ENCODE assay signal across 30 cellular contexts in the genomic region with DNA sequence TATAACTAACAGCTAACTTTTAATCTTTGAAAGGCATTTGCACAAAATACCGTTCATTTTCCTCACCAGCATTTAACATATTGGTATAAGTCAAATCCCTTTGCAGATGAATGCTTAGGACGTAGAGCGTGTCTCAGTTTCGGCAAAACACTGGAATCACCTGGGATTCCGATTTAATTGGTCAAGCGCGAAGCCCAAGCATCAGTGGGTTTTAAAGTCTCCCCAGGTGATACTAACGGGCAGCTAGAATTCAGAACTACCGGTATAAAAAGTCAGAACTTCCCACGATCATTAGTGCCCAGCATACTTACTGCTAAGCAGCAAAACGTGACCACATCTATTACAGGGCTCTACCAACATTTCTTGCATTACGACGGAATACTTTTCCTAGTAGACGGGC. TPM values are rescaled to one million over a fixed set of nuclear protein-coding genes. Genes with fewer than 3 reads are reported as not detected.
DNase-seq lines count a peak whose midpoint lies in the region; ATAC-seq, FAIRE-seq and TF ChIP-seq lines count a peak whose summit lies in the region.
"Had no signal": no experiment of that assay in that cellular context is flagged by ENCODE, and none has a peak within 500 bp of the region (broad histone marks: within the 10 kb centered on the region; RNA-seq: fewer than 3 reads in every experiment).

No MANE protein-coding gene starts in this region.

- CTCF ChIA-PET in HEK293 (lab: Yijun Ruan, JAX) (interaction anchor here (0.7 to 1.6 kb wide), 3 partner anchors 18 to 620 kb away, joined by 4 to 13 read pairs (median 4); no protein-coding TSS in a partner anchor), H1 (lab: Charles Lee; ENCODE audit: partially characterized antibody) (interaction anchor here (1.2 to 2.0 kb wide), 2 partner anchors 42 to 59 kb away, joined by 3 to 4 read pairs; no protein-coding TSS in a partner anchor)

- no peak for ATAC-seq in HG03196 (IDR thresholded peaks at IDR 0.05; ENCODE audit: unreplicated experiment)
- ATAC-seq: A549 had no signal

- no peak overlapping the region for H3K23ac ChIP-seq in H1 (ENCODE audit: insufficient read length)

- POLR2A ChIA-PET in HEK293 (lab: Yijun Ruan, JAX) (interaction anchor here (1.6 kb wide), 1 partner anchor 67 kb away, joined by 14 read pairs; the partner anchor contains the start of gene MALT1), H1 (lab: Charles Lee; ENCODE audit: partially characterized antibody) (interaction anchor here (1.1 kb wide), 1 partner anchor 11 kb away, joined by 3 read pairs; no protein-coding TSS in a partner anchor)

- H3K4me3 ChIP-seq in HEK293 (ENCODE audit: low read depth, low read length) (no peak overlapping the region), H1 (ENCODE audit: extremely low read depth in 1 of 4, insufficient read depth in 2 of 4, low read depth in 3 of 4, low read length in 4 of 4) (no peak overlapping the region)
- H3K4me3 ChIP-seq: A549, PC-9, SJSA1 had no signal

- H3K9me3 Mint-ChIP-seq in mesothelial cell of epicardium (no peaks in the 10 kb centered on the region), nephron progenitor cell (peaks cover 9% of the 10 kb centered on the region)
- H3K9me3 Mint-ChIP-seq: CD4-positive, alpha-beta memory T cell had no signal

- no peak overlapping the region for H3K56ac ChIP-seq in H1 (replicated peaks; ENCODE audit: insufficient read length, low read depth, low read length)

- no peak overlapping the region for H3K18ac ChIP-seq in H1 (ENCODE audit: extremely low read depth, low read length)

- in situ Hi-C loops in Caki2 (cut with HindIII; ENCODE audit: low pct_unique_long_range_greater_than_20kb, low sequenced_read_pairs), result no loop called here

- H3K36me3 ChIP-seq in HEK293 (ENCODE audit: control insufficient read depth in 2 of 2, insufficient read depth in 1 of 2, low read length in 2 of 2) (no peaks in the 10 kb centered on the region), H1 (ENCODE audit: control insufficient read depth in 2 of 4, insufficient read depth in 4 of 4, low read length in 3 of 4) (no peaks in the 10 kb centered on the region)
- H3K36me3 ChIP-seq: SJSA1 had no signal

- H2BK20ac ChIP-seq in H1 (ENCODE audit: low read length), result no peak overlapping the region

- no peaks in the 10 kb centered on the region for H3K27me3 ChIP-seq in H1 (replicated peaks in 1 of 4; ENCODE audit: control insufficient read depth in 3 of 4, extremely low read depth in 1 of 4, insufficient read depth in 3 of 4, low read length in 3 of 4)
- H3K27me3 ChIP-seq: SJSA1 had no signal

- no peak for TF ChIP-seq EP300 in H1 (IDR thresholded peaks at IDR 0.05; ENCODE audit: borderline replicate concordance in 1 of 2, low read depth in 2 of 2, low read length in 2 of 2)

- H4K8ac ChIP-seq in H1 (ENCODE audit: extremely low read depth, insufficient read depth, low read length), result no peak overlapping the region

- no peak overlapping the region for H3K14ac ChIP-seq in H1 (ENCODE audit: insufficient read length)

- H3K27me3 Mint-ChIP-seq in mesothelial cell of epicardium (ENCODE audit: low read depth), result no peaks in the 10 kb centered on the region
- peaks cover 10% of the 10 kb centered on the region for H3K27me3 Mint-ChIP-seq in nephron progenitor cell (ENCODE audit: low read depth, poor library complexity)
- H3K27me3 Mint-ChIP-seq: CD4-positive, alpha-beta memory T cell had no signal

- H3K79me2 ChIP-seq in H1 (ENCODE audit: control insufficient read depth in 1 of 2, insufficient read depth in 2 of 2, low read length in 2 of 2), result no peaks in the 10 kb centered on the region

- H3K4me3 Mint-ChIP-seq in mesothelial cell of epicardium (no peak overlapping the region), nephron progenitor cell (no peak overlapping the region)

- TF ChIP-seq POLR2A in H1 (IDR thresholded peaks at IDR 0.05; ENCODE audit: control extremely low read depth in 1 of 2, low read depth in 2 of 2, low read length in 2 of 2), result no peak

- H3K4me1 ChIP-seq in HEK293 (ENCODE audit: control insufficient read depth, insufficient read depth, low read length) (peaks cover 30% of the 10 kb centered on the region), H1 (replicated peaks in 1 of 4; ENCODE audit: control insufficient read depth in 3 of 4, insufficient read depth in 4 of 4, low read length in 3 of 4) (peaks cover 0 to 10% (median 3%) of the 10 kb centered on the region in 4 experiments; a peak in 4 of 7 replicates)

- H2BK120ac ChIP-seq in H1 (replicated peaks; ENCODE audit: low read depth, low read length), result no peak overlapping the region

- no peak overlapping the region for H3K4ac ChIP-seq in H1 (replicated peaks; ENCODE audit: insufficient read length, low read depth, low read length)

- no peak overlapping the region; the same call in 1 of the 2 replicates for H2AFZ ChIP-seq in H1 (ENCODE audit: low read length)
- H2AFZ ChIP-seq: PC-9 had no signal

- H3K4me1 Mint-ChIP-seq in mesothelial cell of epicardium (peaks cover 36% of the 10 kb centered on the region), nephron progenitor cell (peaks cover 37% of the 10 kb centered on the region)

- H3K9me3 ChIP-seq in HEK293 (ENCODE audit: control insufficient read depth, insufficient read depth, low read depth, low read length), result no peaks in the 10 kb centered on the region
- H3K9me3 ChIP-seq in H1 (ENCODE audit: insufficient read depth in 2 of 2, low read depth in 1 of 2, low read length in 1 of 2), result no peaks in the 10 kb centered on the region
- H3K9me3 ChIP-seq: A549, SJSA1 had no signal

- H3K9ac ChIP-seq in H1 (replicated peaks in 1 of 4; ENCODE audit: extremely low read depth in 1 of 4, low read depth in 3 of 4, low read length in 3 of 4), result no peak overlapping the region

- no peak for FAIRE-seq in H1 (lab: Jason Lieb, UNC)
- FAIRE-seq: A549, GM12891, HTR-8/SVneo had no signal

- H3K27ac ChIP-seq in HEK293 (ENCODE audit: extremely low read depth, low read depth, low read length) (peak overlapping the region; percentile 45; the same call in 1 of the 2 replicates), H1 (ENCODE audit: low read depth, low read length) (no peak overlapping the region)
- H3K27ac ChIP-seq: PC-9, SJSA1 had no signal

- H3K36me3 Mint-ChIP-seq in mesothelial cell of epicardium (peaks cover 2% of the 10 kb centered on the region), nephron progenitor cell (ENCODE audit: low read depth) (no peaks in the 10 kb centered on the region)
- H3K36me3 Mint-ChIP-seq: CD4-positive, alpha-beta memory T cell had no signal

- no peak overlapping the region for H2BK15ac ChIP-seq in H1 (ENCODE audit: low read length)

- no peaks in the 10 kb centered on the region for H4K20me1 ChIP-seq in H1 (replicated peaks in 1 of 2; ENCODE audit: control insufficient read depth in 1 of 2, insufficient read depth in 2 of 2, low read length in 2 of 2)

- H3K4me2 ChIP-seq in H1 (ENCODE audit: insufficient read depth in 1 of 2, low read depth in 2 of 2, low read length in 2 of 2), result no peak overlapping the region
- H3K4me2 ChIP-seq: PC-9 had no signal

- H3K23me2 ChIP-seq in H1 (ENCODE audit: low read depth, low read length), result no peaks in the 10 kb centered on the region

- H3K27ac Mint-ChIP-seq in mesothelial cell of epicardium (peak overlapping the region; percentile 93), nephron progenitor cell (no peak overlapping the region)

- H4K91ac ChIP-seq in H1 (replicated peaks; ENCODE audit: insufficient read length, low read length), result peak overlapping the region; percentile 23

- no peaks in the 10 kb centered on the region for H3K79me1 ChIP-seq in H1 (ENCODE audit: low read depth, low read length)

- H4K5ac ChIP-seq in H1 (ENCODE audit: insufficient read length, low read depth, low read length), result no peak overlapping the region

- no peak overlapping the region for H2AK5ac ChIP-seq in H1 (ENCODE audit: low read depth, low read length)

- 93% methylated on average over 14 of the region's 14 CpGs; no CpG with 5 or more reads in 1 of the 2 experiments for whole genome bisulfite sequencing in H1 (ENCODE audit: extremely low coverage in 1 of 2, insufficient coverage in 1 of 2, insufficient read length in 1 of 2, insufficient replicate concordance in 2 of 2, low coverage in 1 of 2, low lambda C conversion rate in 2 of 2, missing lambda C conversion rate in 1 of 2), 2 experiments

- no peak overlapping the region for H2BK5ac ChIP-seq in H1 (ENCODE audit: low read depth, low read length)

- TF ChIP-seq CTCF in HEK293 (tag by site-specific recombination; IDR thresholded peaks at IDR 0.05) (no peak), H1 (IDR thresholded peaks at IDR 0.05; ENCODE audit: control extremely low read depth in 1 of 3, insufficient read depth in 1 of 3, low read depth in 1 of 3, low read length in 3 of 3) (no peak), mesothelial cell of epicardium (IDR thresholded peaks at IDR 0.05; ENCODE audit: unreplicated experiment) (no peak), nephron progenitor cell (IDR thresholded peaks at IDR 0.05) (no peak)

- TF ChIP-seq RAD21 in H1 (IDR thresholded peaks at IDR 0.05 in 1 of 2, conservative IDR thresholded peaks at IDR 0.05 in 1 of 2; ENCODE audit: low read depth in 2 of 2, low read length in 2 of 2), result no peak

- peak; percentile 44 for DNase-seq in Caki2 (ENCODE audit: low read depth)
- no peak for DNase-seq in H1 (ENCODE audit: low read depth in 1 of 2, low spot score in 2 of 2)
- DNase-seq in mesothelial cell of epicardium (ENCODE audit: low spot score in 2 of 2, unreplicated experiment in 2 of 2), result no peak
- DNase-seq in nephron progenitor cell, result no peak
- DNase-seq in T1000 (lab: John Stamatoyannopoulos, UW), result no peak
- DNase-seq: C1 segment of cervical spinal cord; CD4-positive, alpha-beta memory T cell; COR-L47; DMS 273 treated with DMSO at 0.1 percent for 48 hours; DMS79; EL; GDM1; H7; KBM-7; MV-4-11; NCI-H1105; NCI-H1436 treated with DMSO at 0.1 percent for 48 hours; NCI-H2171 treated with DMSO at 0.1 percent for 48 hours; NCI-H446; NCI-H524 treated with DMSO at 0.1 percent for 48 hours; NCI-H774; PC-9; Right ventricle myocardium superior; RPMI8226 had no signal

- H2BK12ac ChIP-seq in H1 (ENCODE audit: low read depth, low read length), result no peak overlapping the region

TF ChIP-seq in HEK293, 187 proteins besides CTCF, POLR2A, EP300 and RAD21 (continues in another document):
- TF ChIP-seq ZNF529 (tag by site-specific recombination; IDR thresholded peaks at IDR 0.05; ENCODE audit: insufficient replicate concordance), result no peak

RNA-seq across cellular contexts. Expression of gene ALPK2, which starts 24.6 kb away (rescaled TPM):
- 2.0 and 2.8 TPM in 2 replicates for total RNA-seq in Caki2 (2014; rRNA removed; shearing (Covaris generic); ENCODE audit: low replicate concordance)
- 0.38 and 0.41 TPM in 2 replicates for total RNA-seq in H1 (2021; fragmentation: NEBNext Ultra II Directional; extraction: Animal tissue kit (Norgen Biotek cat#: 25700))
- polyA plus RNA-seq in H1 (2011; rRNA removed), result 0.09 and 0.13 TPM in 2 replicates
- 0.31 TPM for polyA plus RNA-seq in H1 (2011; cell fraction: cytosol; rRNA removed)
- polyA plus RNA-seq in H1 (2011; cell fraction: nucleus; rRNA removed), result 0.19 TPM
- 0.15 to 0.65 TPM (median 0.39 TPM) in 4 replicates for polyA plus RNA-seq in H1 (2012, experiment 1 of 2)
- not detected for polyA plus RNA-seq in H1 (2012, experiment 2 of 2)
- 0.12 TPM for polyA plus RNA-seq in H1 (2013, experiment 1 of 2)
- 0.28 TPM for polyA plus RNA-seq in H1 (2013, experiment 2 of 2)
- polyA minus RNA-seq in H1 (2011; rRNA and poly(A)+ RNA removed), result 0.49 and 0.54 TPM in 2 replicates
- 1.6 TPM for polyA minus RNA-seq in H1 (2011; cell fraction: cytosol; rRNA and poly(A)+ RNA removed)
- 1.3 TPM for polyA minus RNA-seq in H1 (2011; cell fraction: nucleus; rRNA and poly(A)+ RNA removed)
- 5.6 to 6.4 TPM (median 5.8 TPM) in 3 replicates for total RNA-seq in mesothelial cell of epicardium
